1 cellular context compared by ENCODE assay signal in the genomic region with DNA sequence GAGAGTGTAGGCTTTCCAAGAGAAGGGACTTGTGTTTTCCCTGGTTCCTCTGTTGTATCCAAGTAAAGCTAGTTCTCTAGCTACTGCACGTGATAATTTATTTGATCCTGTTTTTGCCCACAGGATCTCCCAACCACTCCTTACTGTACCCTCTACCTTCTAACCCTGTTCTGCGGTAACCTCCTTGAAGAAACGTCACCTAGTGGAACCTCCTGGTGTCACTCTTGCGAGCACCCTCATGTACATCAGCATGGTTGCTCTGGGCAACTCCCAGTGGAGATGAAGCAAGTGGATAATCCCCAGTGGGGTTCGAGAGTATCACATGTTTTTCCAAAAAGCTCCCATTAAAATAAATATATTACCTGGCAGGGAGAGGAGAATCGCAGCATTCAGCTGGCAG.
TF ChIP-seq lines count a peak whose summit lies in the region.

No MANE protein-coding gene starts in this region.

TF ChIP-seq in H1, 55 proteins besides CTCF, POLR2A, EP300 and RAD21:
- no peak for TF ChIP-seq FOSL1 (IDR thresholded peaks at IDR 0.05; ENCODE audit: insufficient read depth, low read depth, low read length)
- TF ChIP-seq HDAC6 (IDR thresholded peaks at IDR 0.05; ENCODE audit: low read depth, low read length), result no peak
